In the genomic region with DNA sequence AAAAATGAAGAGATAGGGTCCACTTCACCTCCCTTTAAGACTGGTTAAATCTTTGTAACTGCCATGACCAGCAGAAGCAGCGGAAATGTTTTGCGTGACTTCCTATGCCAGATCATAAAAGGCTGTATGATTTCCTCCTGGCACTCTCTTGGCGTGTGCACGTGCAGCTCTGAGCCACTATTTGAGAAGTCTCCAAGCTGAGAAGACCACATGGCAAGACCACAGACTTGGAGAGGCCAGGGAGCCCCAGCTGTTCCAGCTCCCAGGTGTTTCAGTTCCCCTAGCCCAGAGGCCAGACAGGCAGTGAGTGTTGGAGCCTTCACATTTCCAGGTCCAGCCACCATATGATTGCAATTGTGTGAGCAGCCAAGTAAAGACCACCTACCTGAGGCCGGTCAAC, we compare ENCODE assay signal across 24 cellular contexts.
"Had no signal": no experiment of that assay in that cellular context is flagged by ENCODE, and none has a peak within 500 bp of the region (broad histone marks: within the 10 kb centered on the region; RNA-seq: fewer than 3 reads in every experiment).

No MANE protein-coding gene starts in this region.

- H3K9me3 ChIP-seq: breast epithelium had no signal

- H3K4me1 ChIP-seq: breast epithelium had no signal

- H3K27ac ChIP-seq: breast epithelium, VCaP had no signal

- H3K4me3 ChIP-seq: breast epithelium had no signal

- H3K36me3 ChIP-seq: breast epithelium had no signal

- H3K27me3 ChIP-seq: breast epithelium had no signal

- DNase-seq: activated CD4-positive, alpha-beta memory T cell treated with anti-CD3 and anti-CD28 coated beads, Interleukin-2, amount 10 ng/mL, durations not matched to agents 7 days and 5 days; activated CD4-positive, alpha-beta T cell treated with anti-CD3 and anti-CD28 coated beads for 36 hours; activated CD4-positive, alpha-beta T cell treated with anti-CD3 and anti-CD28 coated beads, Interleukin-2, amount 50 U/mL, for 1 hour; activated CD8-positive, alpha-beta memory T cell treated with anti-CD3 and anti-CD28 coated beads, Interleukin-2, amount 50 U/mL, for 4 hours; activated gamma-delta T cell treated with Interleukin-2 at 50 U/mL for 16 hours; activated naive CD4-positive, alpha-beta T cell treated with anti-CD3 and anti-CD28 coated beads, Interleukin-2, amount 10 ng/mL, durations not matched to agents 7 days and 5 days; activated naive CD8-positive, alpha-beta T cell treated with anti-CD3 and anti-CD28 coated beads for 36 hours; activated T-cell treated with anti-CD3 and anti-CD28 coated beads, Interleukin-2, amount 50 U/mL, for 72 hours; anterior cingulate cortex; caudate nucleus; MM.1S; NCI-H1105; NCI-H1436; NCI-H1694 treated with DMSO at 0.1 percent for 48 hours; NCI-H2081; NCI-H510A treated with DMSO at 0.1 percent for 48 hours; NCI-H69; NK-92 treated with Interleukin-12 subunit alpha and Interleukin-12 subunit beta, amount 100 ng/mL, for 24 hours; PC-3; SIG-M5; T-helper 17 cell; T-helper 9 cell had no signal
